8 cellular contexts compared by ENCODE assay signal in genomic region chr13:97953376-97953970, GRCh38. TPM values are rescaled to one million over a fixed set of nuclear protein-coding genes. Genes with fewer than 3 reads are reported as not detected.
DNase-seq lines count a peak whose midpoint lies in the region; ATAC-seq and TF ChIP-seq lines count a peak whose summit lies in the region.

TSS of gene IPO5 (plus strand) at chr13:97953675. CDS start at chr13:97976697, 23,022 bp downstream.

- DNase-seq in Daoy (ENCODE audit: low read depth) (no peak), cardiac muscle cell (ENCODE audit: low read depth in 1 of 2, low spot score in 1 of 2) (peak in 1 of 2 donors; percentile 63), prostate gland (ENCODE audit: low spot score) (no peak), NCI-H69 (lab: John Stamatoyannopoulos, UW) (no peak)
- DNase-seq in activated CD8-positive, alpha-beta T cell treated with anti-CD3 and anti-CD28 coated beads, Interleukin-2, amount 10 ng/mL, durations not matched to agents 7 days and 5 days: no peak
- no peak for DNase-seq in activated CD4-positive, CD25-positive, alpha-beta regulatory T cell treated with anti-CD3 and anti-CD28 coated beads, Interleukin-2, amount 50 U/mL, for 72 hours
- no peak for DNase-seq in activated CD4-positive, alpha-beta T cell treated with anti-CD3 and anti-CD28 coated beads for 48 hours

- no peak for TF ChIP-seq POLR2A in prostate gland (IDR thresholded peaks at IDR 0.05)

- TF ChIP-seq CTCF in cardiac muscle cell (IDR thresholded peaks at IDR 0.05; ENCODE audit: low read depth, low read length) (no peak), prostate gland (IDR thresholded peaks at IDR 0.05) (no peak)

- no peak within 1 kb of the TSS for H3K4me3 ChIP-seq in cardiac muscle cell
- H3K4me3 ChIP-seq in prostate gland: no peak within 1 kb of the TSS

- POLR2A ChIA-PET in activated CD8-positive, alpha-beta T cell treated with anti-CD3 and anti-CD28 coated beads, Interleukin-2, amount 10 ng/mL, durations not matched to agents 7 days and 5 days (lab: Charles Lee): no interaction called here

- CTCF ChIA-PET in activated CD8-positive, alpha-beta T cell treated with anti-CD3 and anti-CD28 coated beads, Interleukin-2, amount 10 ng/mL, durations not matched to agents 7 days and 5 days (lab: Charles Lee): no interaction called here

- H3K9me3 Mint-ChIP-seq in activated CD8-positive, alpha-beta T cell treated with anti-CD3 and anti-CD28 coated beads, Interleukin-2, amount 10 ng/mL, durations not matched to agents 7 days and 5 days (ENCODE audit: insufficient read depth): no peaks in the 10 kb centered on the region

- H3K36me3 ChIP-seq in cardiac muscle cell: no peaks in the 10 kb centered on the region
- H3K36me3 ChIP-seq in prostate gland: no peaks in the 10 kb centered on the region

- H3K4me3 Mint-ChIP-seq in activated CD8-positive, alpha-beta T cell treated with anti-CD3 and anti-CD28 coated beads, Interleukin-2, amount 10 ng/mL, durations not matched to agents 7 days and 5 days: no peak within 1 kb of the TSS

- no peaks in the 10 kb centered on the region for H3K9me3 ChIP-seq in cardiac muscle cell (ENCODE audit: low read depth)
- H3K9me3 ChIP-seq in prostate gland: no peaks in the 10 kb centered on the region

- H3K4me1 Mint-ChIP-seq in activated CD8-positive, alpha-beta T cell treated with anti-CD3 and anti-CD28 coated beads, Interleukin-2, amount 10 ng/mL, durations not matched to agents 7 days and 5 days (ENCODE audit: low read depth): no peaks in the 10 kb centered on the region

- H3K27ac Mint-ChIP-seq in activated CD8-positive, alpha-beta T cell treated with anti-CD3 and anti-CD28 coated beads, Interleukin-2, amount 10 ng/mL, durations not matched to agents 7 days and 5 days: no peak within 1 kb of the TSS

- H3K36me3 Mint-ChIP-seq in activated CD8-positive, alpha-beta T cell treated with anti-CD3 and anti-CD28 coated beads, Interleukin-2, amount 10 ng/mL, durations not matched to agents 7 days and 5 days (ENCODE audit: low read depth): no peaks in the 10 kb centered on the region

- H3K27me3 Mint-ChIP-seq in activated CD8-positive, alpha-beta T cell treated with anti-CD3 and anti-CD28 coated beads, Interleukin-2, amount 10 ng/mL, durations not matched to agents 7 days and 5 days (ENCODE audit: low read depth): no peaks in the 10 kb centered on the region

- H3K27me3 ChIP-seq in cardiac muscle cell (no peaks in the 10 kb centered on the region), prostate gland (replicated peaks; ENCODE audit: insufficient read depth) (no peaks in the 10 kb centered on the region)

- ATAC-seq in activated CD8-positive, alpha-beta T cell treated with anti-CD3 and anti-CD28 coated beads, Interleukin-2, amount 10 ng/mL, durations not matched to agents 7 days and 5 days: no peak
- ATAC-seq in HG03280 (IDR thresholded peaks at IDR 0.05; ENCODE audit: unreplicated experiment): no peak

- H3K4me1 ChIP-seq in cardiac muscle cell (ENCODE audit: low read depth) (no peaks in the 10 kb centered on the region), prostate gland (replicated peaks) (no peaks in the 10 kb centered on the region)

- WGBS in prostate gland: 81% methylated on average over 10 of the region's 10 CpGs

- intact Hi-C loops in prostate gland (cut with DNase I): no loop called here

- H3K27ac ChIP-seq in cardiac muscle cell: no peak within 1 kb of the TSS
- no peak within 1 kb of the TSS for H3K27ac ChIP-seq in prostate gland

RNA-seq across cellular contexts. Expression of gene IPO5, which starts in this region (rescaled TPM):
- total RNA-seq in Daoy (2014; rRNA removed; shearing (Covaris generic)): 110 and 114 TPM in 2 replicates
- total RNA-seq in activated CD8-positive, alpha-beta T cell treated with anti-CD3 and anti-CD28 coated beads, Interleukin-2, amount 10 ng/mL, durations not matched to agents 7 days and 5 days: 100 to 1,000 TPM; 115 to 119 TPM
- total RNA-seq in cardiac muscle cell (89.7 and 119 TPM in 2 replicates), prostate gland (100 to 1,000 TPM in 1 of 2 donors, 10 to 100 TPM in 1; 59.4 to 117 TPM)
- 55.5 and 88.8 TPM in 2 replicates for polyA plus RNA-seq in cardiac muscle cell
